In the genomic region with DNA sequence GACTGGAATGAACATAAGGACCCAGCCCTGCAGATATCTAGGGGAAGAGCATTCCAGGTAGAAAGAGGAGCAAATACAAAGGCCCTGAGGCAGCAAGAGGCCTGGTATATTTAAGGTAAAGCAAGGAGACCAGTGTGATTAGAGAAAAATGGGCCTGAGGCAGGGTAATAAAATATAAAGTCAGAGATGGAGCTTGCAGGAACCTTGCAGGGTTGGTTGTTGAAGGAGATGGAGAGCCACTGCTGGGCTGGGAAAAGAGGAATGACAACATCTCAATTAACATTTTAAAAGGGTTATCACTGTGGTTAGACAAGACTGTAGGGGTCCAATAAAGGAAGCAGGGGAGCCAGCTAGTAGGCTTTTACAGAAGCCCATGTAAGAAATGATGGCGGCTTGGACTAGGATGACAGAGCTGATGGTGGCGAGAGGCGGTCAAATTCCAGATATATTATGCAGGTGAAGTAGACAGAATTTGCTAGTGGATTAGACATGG, we compare ENCODE assay signal across 26 cellular contexts.
"Had no signal": no experiment of that assay in that cellular context is flagged by ENCODE, and none has a peak within 500 bp of the region (broad histone marks: within the 10 kb centered on the region; RNA-seq: fewer than 3 reads in every experiment).

No MANE protein-coding gene starts in this region.

- H3K9me3 Mint-ChIP-seq: effector memory CD8-positive, alpha-beta T cell; memory B cell; naive B cell; natural killer cell treated with Interleukin-12 subunit alpha and Interleukin-12 subunit beta and Interleukin-15 and Interleukin-18, amount 100 ng/mL, for 72 hours; neural progenitor cell; stimulated activated effector memory CD8-positive, alpha-beta T cell treated with anti-CD3 and anti-CD28 coated beads, Interleukin-12 subunit alpha, Interleukin-12 subunit beta, amount 100 ng/mL, for 72 hours had no signal

- H3K27ac Mint-ChIP-seq: effector memory CD8-positive, alpha-beta T cell; memory B cell; mesothelial cell of epicardium; neural progenitor cell; progenitor cell of endocrine pancreas; stimulated activated effector memory CD8-positive, alpha-beta T cell treated with anti-CD3 and anti-CD28 coated beads, Interleukin-12 subunit alpha, Interleukin-12 subunit beta, amount 100 ng/mL, for 72 hours had no signal

- H3K4me1 Mint-ChIP-seq: memory B cell, naive B cell had no signal

- DNase-seq: cerebellar nuclear complex; cortex of kidney; effector memory CD8-positive, alpha-beta T cell; gastrocnemius medialis; head of caudate nucleus; kidney; mucosa of descending colon; naive B cell; right lobe of liver; small intestine; stimulated activated CD4-positive, alpha-beta T cell treated with anti-CD3 and anti-CD28 coated beads, Interleukin-1b, Interleukin-23, amount 100 ng/mL, for 48 hours; stimulated activated CD4-positive, alpha-beta T cell treated with anti-CD3 and anti-CD28 coated beads, Interleukin-4, amount 100 ng/mL, for 24 hours; stimulated activated naive CD4-positive, alpha-beta T cell treated with Interleukin-2 at 50 U/mL for 16 hours; stomach; testis; tibial artery; upper lobe of left lung had no signal

- FAIRE-seq: kidney, small intestine, urothelium cell line had no signal

- H3K4me3 Mint-ChIP-seq: memory B cell; mesothelial cell of epicardium; naive B cell; neural progenitor cell; stimulated activated effector memory CD8-positive, alpha-beta T cell treated with anti-CD3 and anti-CD28 coated beads, Interleukin-12 subunit alpha, Interleukin-12 subunit beta, amount 100 ng/mL, for 72 hours had no signal

- H3K27ac ChIP-seq: gastrocnemius medialis, neural progenitor cell, parathyroid adenoma, right lobe of liver, stomach, testis, tibial artery, upper lobe of left lung had no signal

- H3K4me3 ChIP-seq: gastrocnemius medialis, lung, mucosa of descending colon, neural progenitor cell, right lobe of liver, stomach, testis, tibial artery, upper lobe of left lung had no signal

- H3K9me3 ChIP-seq: gastrocnemius medialis, mucosa of descending colon, right lobe of liver, stomach, testis, tibial artery, upper lobe of left lung had no signal

- H3K4me1 ChIP-seq: gastrocnemius medialis, parathyroid adenoma, right lobe of liver, stomach, testis, tibial artery, upper lobe of left lung had no signal

- H3K36me3 Mint-ChIP-seq: memory B cell; naive B cell; neural progenitor cell; stimulated activated effector memory CD8-positive, alpha-beta T cell treated with anti-CD3 and anti-CD28 coated beads, Interleukin-12 subunit alpha, Interleukin-12 subunit beta, amount 100 ng/mL, for 72 hours had no signal

- H3K27me3 ChIP-seq: neural progenitor cell, right lobe of liver, testis, tibial artery, upper lobe of left lung had no signal

- H3K36me3 ChIP-seq: gastrocnemius medialis, neural progenitor cell, right lobe of liver, stomach, tibial artery, upper lobe of left lung had no signal

- H3K9ac ChIP-seq: neural progenitor cell, parathyroid adenoma had no signal
